In the genomic region with DNA sequence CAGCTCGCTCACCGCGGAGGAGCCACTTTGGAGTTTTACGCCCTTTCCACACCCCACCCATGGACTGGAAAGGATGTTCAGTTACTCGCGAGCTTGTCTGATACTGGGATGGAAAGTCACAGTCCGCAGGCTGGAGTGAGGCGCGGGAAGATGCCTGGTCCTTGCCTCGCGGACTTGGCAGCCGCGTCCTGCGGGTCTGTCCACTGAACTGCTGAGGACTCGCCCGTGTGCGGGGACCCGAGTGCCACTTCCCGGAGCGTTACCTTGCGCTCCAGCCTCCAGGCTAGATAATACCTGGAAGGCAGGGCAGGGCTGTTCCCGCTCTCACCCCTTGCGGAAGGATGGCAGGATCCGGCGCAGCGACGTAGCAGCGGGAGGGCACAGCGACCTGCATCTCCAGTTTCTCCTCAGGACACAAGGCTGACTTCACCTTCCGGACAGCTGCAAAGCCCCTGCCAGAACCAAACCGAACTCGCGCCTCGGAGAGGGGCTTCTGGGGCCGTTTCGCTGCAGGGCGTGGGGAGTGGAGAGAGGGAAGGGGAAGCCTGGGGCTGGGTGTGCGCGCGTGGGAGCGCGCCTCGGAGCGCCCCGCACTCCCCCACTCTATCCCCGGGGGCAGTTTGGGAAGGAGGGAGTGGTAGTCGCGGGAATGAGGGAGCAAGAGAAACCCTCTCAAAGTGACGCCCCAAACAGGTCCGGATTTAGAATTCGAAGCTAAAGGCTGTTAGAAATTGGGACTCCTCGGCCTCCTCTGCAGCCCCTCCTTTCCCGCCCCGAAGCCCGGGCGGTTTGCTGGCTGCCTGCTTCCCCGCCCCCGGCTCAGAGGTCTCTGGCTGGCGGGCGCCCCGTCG, we compare ENCODE assay signal across 8 cellular contexts. TPM values are rescaled to one million over a fixed set of nuclear protein-coding genes. Genes with fewer than 3 reads are reported as not detected.
DNase-seq lines count a peak whose midpoint lies in the region; TF ChIP-seq lines count a peak whose summit lies in the region.

A gene (plus strand): TSS at position 822 of the 851 bp plus-strand sequence.

- H3K4me3 Mint-ChIP-seq in neural progenitor cell = peak within 1 kb of the TSS; percentile 90

- H3K36me3 ChIP-seq in esophagus muscularis mucosa (no peaks in the 10 kb centered on the region), neural progenitor cell (no peaks in the 10 kb centered on the region), urinary bladder (ENCODE audit: insufficient read depth) (no peaks in the 10 kb centered on the region)

- under 1% methylated on average over 33 of the region's 62 CpGs for WGBS in esophagus muscularis mucosa
- under 1% methylated on average over 62 of the region's 62 CpGs for WGBS in urinary bladder

- H3K27ac ChIP-seq in esophagus muscularis mucosa (replicated peaks in 1 of 4) (peak within 1 kb of the TSS; percentile 30 to 64 (median 50)), neural progenitor cell (no peak within 1 kb of the TSS), urinary bladder (ENCODE audit: low read depth) (no peak within 1 kb of the TSS)

- H3K79me2 ChIP-seq in neural progenitor cell (ENCODE audit: low read depth) = no peaks in the 10 kb centered on the region

- H4K20me1 ChIP-seq in neural progenitor cell (ENCODE audit: low read depth) = peaks cover 10% of the 10 kb centered on the region

- TF ChIP-seq EP300 in esophagus muscularis mucosa (IDR thresholded peaks at IDR 0.05) = no peak

- intact Hi-C loops in esophagus muscularis mucosa (cut with DNase I) = no loop called here

- H3K4me1 Mint-ChIP-seq in neural progenitor cell = peaks cover 16% of the 10 kb centered on the region

- H3K27me3 ChIP-seq in esophagus muscularis mucosa (peaks cover 0 to 17% (median 0%) of the 10 kb centered on the region in 4 donors), neural progenitor cell (peaks cover 70% of the 10 kb centered on the region)

- no peak within 1 kb of the TSS for H3K27ac Mint-ChIP-seq in neural progenitor cell

- H3F3A ChIP-seq in neural progenitor cell (ENCODE audit: low read depth) = peaks cover 6% of the 10 kb centered on the region

- H2AFZ ChIP-seq in neural progenitor cell (replicated peaks) = peak within 1 kb of the TSS; percentile 87

- H3K27me3 Mint-ChIP-seq in neural progenitor cell (ENCODE audit: insufficient read depth, low read depth) = peaks cover 20% of the 10 kb centered on the region

- H3K4me2 ChIP-seq in neural progenitor cell = peak within 1 kb of the TSS; percentile 99

- TF ChIP-seq CTCF in esophagus muscularis mucosa (IDR thresholded peaks at IDR 0.05) (no peak), neural progenitor cell (IDR thresholded peaks at IDR 0.05) (no peak)

- no peak for TF ChIP-seq POLR2A in esophagus muscularis mucosa (IDR thresholded peaks at IDR 0.05; ENCODE audit: low read depth)

- peak within 1 kb of the TSS; percentile 63 to 74 (median 69) for H3K4me3 ChIP-seq in esophagus muscularis mucosa
- H3K4me3 ChIP-seq in neural progenitor cell = peak within 1 kb of the TSS; percentile 64
- peak within 1 kb of the TSS; percentile 47 for H3K4me3 ChIP-seq in urinary bladder (ENCODE audit: low read depth, low read length)

- DNase-seq in NCI-H82 (lab: John Stamatoyannopoulos, UW) (peak; percentile 67), NCI-H82 treated with DMSO at 0.1 percent for 48 hours (lab: John Stamatoyannopoulos, UW; ENCODE audit: unreplicated experiment) (no peak), HT1080 (ENCODE audit: low read depth) (no peak), esophagus muscularis mucosa (ENCODE audit: extremely low spot score) (no peak), neural progenitor cell (ENCODE audit: low spot score) (peak; percentile 49), cerebellar nuclear complex (lab: John Stamatoyannopoulos, UW) (no peak)
- DNase-seq in activated CD4-positive, alpha-beta T cell treated with anti-CD3 and anti-CD28 coated beads, Interleukin-2, amount 50 U/mL, for 48 hours = peak; percentile 40 to 50

- no peak within 1 kb of the TSS for H3K9ac ChIP-seq in neural progenitor cell

- no peaks in the 10 kb centered on the region for H3K36me3 Mint-ChIP-seq in neural progenitor cell

- no peaks in the 10 kb centered on the region for H3K9me3 Mint-ChIP-seq in neural progenitor cell

- H3K4me1 ChIP-seq in esophagus muscularis mucosa (peaks cover 33 to 56% (median 46%) of the 10 kb centered on the region in 4 donors), neural progenitor cell (peaks cover 24% of the 10 kb centered on the region), urinary bladder (ENCODE audit: insufficient read depth) (no peaks in the 10 kb centered on the region)

- H3K9me3 ChIP-seq in esophagus muscularis mucosa = no peaks in the 10 kb centered on the region
- H3K9me3 ChIP-seq in neural progenitor cell (ENCODE audit: low read depth) = no peaks in the 10 kb centered on the region

RNA-seq across cellular contexts. Expression of the gene that starts here (rescaled TPM):
- 6.9 and 11.3 TPM in 2 replicates for total RNA-seq in HT1080 (2014; rRNA removed; shearing (Covaris generic))
- polyA plus RNA-seq in HT1080 (2015; cell fraction: cytosol; rRNA removed) = 4.4 and 5.3 TPM in 2 replicates
- 4.7 and 5.1 TPM in 2 replicates for polyA plus RNA-seq in HT1080 (2015; cell fraction: nucleus; rRNA removed)
- 1 to 10 TPM; 1.2 to 2.2 (median 1.8) TPM for total RNA-seq in esophagus muscularis mucosa
- total RNA-seq in neural progenitor cell (ENCODE audit: low replicate concordance) = 0.09 TPM in 1 of 2 replicates, not detected in the other
- 3.0 TPM for total RNA-seq in urinary bladder
- 1.8 TPM for polyA plus RNA-seq in urinary bladder

Comparison
In these comparisons a context has a peak if more than half of its experiments do, and no peak if none do; other contexts are left out.
1. DNase-seq: peak in NCI-H82 (single experiment) and activated CD4-positive, alpha-beta T cell treated with anti-CD3 and anti-CD28 coated beads, Interleukin-2, amount 50 U/mL, for 48 hours (2 of 2); none in NCI-H82 treated with DMSO at 0.1 percent for 48 hours (single experiment), HT1080 (single experiment), esophagus muscularis mucosa (single experiment) and cerebellar nuclear complex (0 of 2).
2. Peak in DNase-seq, H3K4me3 ChIP-seq and H3K4me2 ChIP-seq in neural progenitor cell; RNA of the gene not detected or under 1 TPM.
3. H3K27ac ChIP-seq: peak in esophagus muscularis mucosa (4 of 4); none in neural progenitor cell (single experiment) and urinary bladder (single experiment).
4. Peak in every context shown above with its lines, with median percentiles within 50 percentile points of each other: H3K4me3 ChIP-seq.